ENCODE assay signal across 31 cellular contexts in the genomic region with DNA sequence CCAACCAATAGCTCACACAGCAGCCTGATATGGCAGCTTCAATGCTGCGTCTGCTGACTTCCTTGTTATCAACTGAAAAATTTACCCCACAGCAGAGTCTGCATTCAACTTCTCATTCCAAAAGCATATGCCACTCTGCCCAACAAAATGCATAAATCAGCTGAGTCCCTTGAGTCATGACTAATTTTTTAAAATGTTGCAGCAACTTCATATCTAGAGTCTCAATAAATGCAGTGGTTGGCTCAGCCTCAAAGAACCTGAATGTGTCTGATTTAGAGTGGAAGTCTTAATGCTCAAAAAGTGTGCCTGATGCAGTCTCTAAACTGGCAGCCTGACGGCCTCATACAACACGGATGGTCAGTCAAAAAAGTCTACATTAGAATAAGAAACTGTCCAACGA. TPM values are rescaled to one million over a fixed set of nuclear protein-coding genes. Genes with fewer than 3 reads are reported as not detected.
A peak's percentile ranks its signal among the peaks of the same experiment; 100 is the strongest.
DNase-seq lines count a peak whose midpoint lies in the region; FAIRE-seq and TF ChIP-seq lines count a peak whose summit lies in the region.
"Had no signal": no experiment of that assay in that cellular context is flagged by ENCODE, and none has a peak within 500 bp of the region (broad histone marks: within the 10 kb centered on the region; RNA-seq: fewer than 3 reads in every experiment).

No MANE protein-coding gene starts in this region.

- no peaks in the 10 kb centered on the region for H3K9me3 ChIP-seq in astrocyte (ENCODE audit: insufficient read depth, low read depth, low read length)
- no peaks in the 10 kb centered on the region for H3K9me3 ChIP-seq in uterus
- H3K9me3 ChIP-seq: BLaER1 treated with 17β-estradiol and CSF1 and Interleukin-3, amounts not matched to agents 10 nM and 100 nM; SJSA1; upper lobe of left lung had no signal

- H3K36me3 Mint-ChIP-seq in astrocyte (ENCODE audit: low read depth, unreplicated experiment) (peaks cover 2% of the 10 kb centered on the region), chondrocyte (ENCODE audit: low read depth) (peaks cover 1% of the 10 kb centered on the region)

- H3K36me3 ChIP-seq in astrocyte (ENCODE audit: insufficient read depth, low read length) (peaks cover 20% of the 10 kb centered on the region), uterus (no peaks in the 10 kb centered on the region)

- no peaks in the 10 kb centered on the region for H3K4me1 Mint-ChIP-seq in astrocyte (ENCODE audit: low read depth, unreplicated experiment)
- peaks cover 5% of the 10 kb centered on the region for H3K4me1 Mint-ChIP-seq in chondrocyte (ENCODE audit: low read depth)
- H3K4me1 Mint-ChIP-seq: immature natural killer cell had no signal

- DNase-seq in COLO829 (ENCODE audit: low spot score) (peak; percentile 63), M059J (ENCODE audit: low read depth) (peak; percentile 5), astrocyte (ENCODE audit: low read depth) (peak; percentile 20), foreskin melanocyte (peak; percentile 89), chondrocyte (ENCODE audit: low spot score) (no peak), uterus (no peak), Kasumi-1 (lab: John Stamatoyannopoulos, UW) (no peak)
- DNase-seq in effector CD4-positive, alpha-beta T cell: no peak
- DNase-seq: ACHN; activated CD4-positive, alpha-beta T cell treated with anti-CD3 and anti-CD28 coated beads for 4 hours; activated T-cell treated with anti-CD3 and anti-CD28 coated beads, Interleukin-2, amount 50 U/mL, for 24 hours; Calu3; hippocampal formation; immature natural killer cell; naive thymus-derived CD8-positive, alpha-beta T cell; NCI-H1048; NCI-H1694 treated with DMSO at 0.1 percent for 48 hours; NCI-H2171 treated with DMSO at 0.1 percent for 48 hours; NCI-H524; NK-92 treated with Interleukin-12 subunit alpha and Interleukin-12 subunit beta, amount 100 ng/mL, for 24 hours; occipital lobe; stimulated activated CD4-positive, alpha-beta T cell treated with anti-CD3 and anti-CD28 coated beads, Interleukin-1b, Interleukin-23, amount 100 ng/mL, for 48 hours; T-helper 17 cell; upper lobe of left lung had no signal

- H3K4me1 ChIP-seq in astrocyte (ENCODE audit: insufficient read depth, low read length) (no peaks in the 10 kb centered on the region), uterus (no peaks in the 10 kb centered on the region)
- H3K4me1 ChIP-seq: BLaER1 treated with 17β-estradiol and CSF1 and Interleukin-3, amounts not matched to agents 10 nM and 100 nM; SJSA1; upper lobe of left lung had no signal

- no peak overlapping the region for H3K27ac Mint-ChIP-seq in astrocyte (ENCODE audit: unreplicated experiment)
- H3K27ac Mint-ChIP-seq in chondrocyte (ENCODE audit: unreplicated experiment): no peak overlapping the region
- H3K27ac Mint-ChIP-seq: activated T-cell treated with anti-CD3 and anti-CD28 coated beads, Interleukin-2, amount 50 U/mL, for 24 hours; dendritic cell treated with granulocyte-macrophage colony-stimulating factor and Interleukin-4, amounts not matched to agents 40 ng/mL and 50 ng/mL, for 4 days; immature natural killer cell; T-helper 17 cell had no signal

- no peak for FAIRE-seq in astrocyte (lab: Jason Lieb, UNC)
- FAIRE-seq: endometrium, frontal cortex, RCC 7860 had no signal

- TF ChIP-seq CTCF in astrocyte (IDR thresholded peaks at IDR 0.05; ENCODE audit: insufficient read depth, low read depth, low read length) (no peak), chondrocyte (IDR thresholded peaks at IDR 0.05) (no peak), uterus (IDR thresholded peaks at IDR 0.05) (no peak)

- no peak for TF ChIP-seq POLR2A in uterus (IDR thresholded peaks at IDR 0.05)

- no peak overlapping the region for H3K4me2 ChIP-seq in astrocyte (ENCODE audit: low read length)
- H3K4me2 ChIP-seq: BLaER1 treated with 17β-estradiol and CSF1 and Interleukin-3, amounts not matched to agents 10 nM and 100 nM had no signal

- H3K27me3 Mint-ChIP-seq in astrocyte (ENCODE audit: low read depth, unreplicated experiment) (no peaks in the 10 kb centered on the region), chondrocyte (ENCODE audit: low read depth) (no peaks in the 10 kb centered on the region)
- H3K27me3 Mint-ChIP-seq: activated T-cell treated with anti-CD3 and anti-CD28 coated beads, Interleukin-2, amount 50 U/mL, for 24 hours; dendritic cell treated with granulocyte-macrophage colony-stimulating factor and Interleukin-4, amounts not matched to agents 40 ng/mL and 50 ng/mL, for 4 days; naive thymus-derived CD8-positive, alpha-beta T cell; T-helper 17 cell had no signal

- H3K4me3 Mint-ChIP-seq in astrocyte (ENCODE audit: unreplicated experiment) (no peak overlapping the region), chondrocyte (ENCODE audit: unreplicated experiment) (no peak overlapping the region)
- H3K4me3 Mint-ChIP-seq: activated T-cell treated with anti-CD3 and anti-CD28 coated beads, Interleukin-2, amount 50 U/mL, for 24 hours; dendritic cell treated with granulocyte-macrophage colony-stimulating factor and Interleukin-4, amounts not matched to agents 40 ng/mL and 50 ng/mL, for 4 days; immature natural killer cell; naive thymus-derived CD8-positive, alpha-beta T cell; T-helper 17 cell had no signal

- intact Hi-C loops in uterus (cut with DNase I; ENCODE audit: low total_unique reads): no loop called here

- H3K79me2 ChIP-seq in astrocyte (ENCODE audit: insufficient read depth, low read length): no peaks in the 10 kb centered on the region

- H3K9me3 Mint-ChIP-seq in astrocyte (ENCODE audit: unreplicated experiment): no peaks in the 10 kb centered on the region
- H3K9me3 Mint-ChIP-seq in chondrocyte (ENCODE audit: low read depth): no peaks in the 10 kb centered on the region
- H3K9me3 Mint-ChIP-seq: activated T-cell treated with anti-CD3 and anti-CD28 coated beads, Interleukin-2, amount 50 U/mL, for 24 hours; dendritic cell treated with granulocyte-macrophage colony-stimulating factor and Interleukin-4, amounts not matched to agents 40 ng/mL and 50 ng/mL, for 4 days; immature natural killer cell; naive thymus-derived CD8-positive, alpha-beta T cell had no signal

- no peak overlapping the region for H3K9ac ChIP-seq in astrocyte (ENCODE audit: low read length)
- H3K9ac ChIP-seq: BLaER1 treated with 17β-estradiol and CSF1 and Interleukin-3, amounts not matched to agents 10 nM and 100 nM had no signal

- H3K27me3 ChIP-seq in astrocyte (ENCODE audit: insufficient read depth, low read length): no peaks in the 10 kb centered on the region
- H3K27me3 ChIP-seq in uterus: no peaks in the 10 kb centered on the region
- H3K27me3 ChIP-seq: BLaER1 treated with 17β-estradiol and CSF1 and Interleukin-3, amounts not matched to agents 10 nM and 100 nM; SJSA1; upper lobe of left lung had no signal

- H3K4me3 ChIP-seq in astrocyte (ENCODE audit: insufficient read depth, low read depth, low read length) (no peak overlapping the region), uterus (no peak overlapping the region)
- H3K4me3 ChIP-seq: BLaER1 treated with 17β-estradiol and CSF1 and Interleukin-3, amounts not matched to agents 10 nM and 100 nM; SJSA1; skin epidermis; upper lobe of left lung had no signal

- no peaks in the 10 kb centered on the region for H4K20me1 ChIP-seq in astrocyte (ENCODE audit: insufficient read depth, low read length)

- H3K27ac ChIP-seq in astrocyte (ENCODE audit: low read depth, low read length) (no peak overlapping the region), uterus (no peak overlapping the region)
- H3K27ac ChIP-seq: BLaER1 treated with 17β-estradiol and CSF1 and Interleukin-3, amounts not matched to agents 10 nM and 100 nM; SJSA1; upper lobe of left lung had no signal

- H2AFZ ChIP-seq in astrocyte (ENCODE audit: low read depth, low read length): no peak overlapping the region

RNA-seq across cellular contexts. Expression of gene FARSB, which starts 46.5 kb away (rescaled TPM):
- 27.4 and 32.3 TPM in 2 replicates for total RNA-seq in M059J (2014; rRNA removed; shearing (Covaris generic))
- total RNA-seq in astrocyte (21.9 and 23.1 TPM in 2 replicates), chondrocyte (14.8 to 23.7 TPM (median 15.5 TPM) in 3 replicates), uterus (10 to 100 TPM in 3 of 4 donors, 1 to 10 TPM in 1; 9.4 to 24.1 (median 16.2) TPM)

Comparison
In these comparisons a context has a peak if more than half of its experiments do, and no peak if none do; other contexts are left out.
1. DNase-seq: peak in COLO829 (single experiment), M059J (single experiment), astrocyte (single experiment) and foreskin melanocyte (single experiment); none in effector CD4-positive, alpha-beta T cell (single experiment), chondrocyte (single experiment), uterus (0 of 2) and Kasumi-1 (0 of 2).